ENCODE assay signal across 20 cellular contexts in the genomic region with DNA sequence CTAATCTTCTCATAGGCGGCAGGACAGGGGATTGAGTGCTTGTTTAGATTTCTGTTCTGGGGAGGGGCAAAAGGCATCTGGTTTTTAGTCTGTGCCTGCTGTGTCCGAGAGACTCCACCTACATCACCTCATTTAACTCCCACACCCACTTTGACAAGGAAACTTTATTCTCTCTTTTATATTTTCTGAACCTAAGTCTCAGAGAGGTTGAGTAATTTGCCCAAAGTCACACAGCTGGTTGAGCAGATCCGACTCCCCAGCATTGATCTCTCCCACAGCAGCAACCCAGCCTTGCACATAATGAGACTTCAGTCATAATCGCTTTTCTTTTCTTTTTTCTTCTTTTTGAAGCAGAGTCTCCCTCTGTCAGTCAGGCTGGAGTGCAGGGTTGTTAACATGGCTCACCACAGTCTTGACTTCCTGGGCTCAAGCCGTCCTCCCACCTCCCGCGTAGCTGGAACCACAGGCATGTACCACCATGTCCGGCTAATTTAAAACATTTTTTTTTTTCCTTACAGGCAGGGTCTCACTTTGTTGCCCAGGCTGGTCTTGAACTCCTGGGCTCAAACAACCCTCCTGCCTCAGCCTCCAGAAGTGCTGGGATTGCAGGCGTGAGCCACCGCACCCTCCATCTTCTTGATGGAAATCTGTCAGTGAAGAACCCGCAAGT. TPM values are rescaled to one million over a fixed set of nuclear protein-coding genes. Genes with fewer than 3 reads are reported as not detected.
A peak's percentile ranks its signal among the peaks of the same experiment; 100 is the strongest.
DNase-seq lines count a peak whose midpoint lies in the region; ATAC-seq, FAIRE-seq and TF ChIP-seq lines count a peak whose summit lies in the region.
"Had no signal": no experiment of that assay in that cellular context is flagged by ENCODE, and none has a peak within 500 bp of the region (broad histone marks: within the 10 kb centered on the region; RNA-seq: fewer than 3 reads in every experiment).

No MANE protein-coding gene starts in this region.

- H3K9me2 ChIP-seq in OCI-LY7 (ENCODE audit: insufficient read depth, low read length), result no peaks in the 10 kb centered on the region

- WGBS in A549 (ENCODE audit: missing lambda C conversion rate), result 93% methylated on average over 11 of the region's 11 CpGs

- no peak for TF ChIP-seq RAD21 in A549 (conservative IDR thresholded peaks at IDR 0.05 in 1 of 2, IDR thresholded peaks at IDR 0.05 in 1 of 2)

- CTCF ChIA-PET in A549 (lab: Yijun Ruan, JAX), result interaction anchor here (1.2 kb wide), 1 partner anchor 100 kb away, joined by 4 read pairs; no protein-coding TSS in a partner anchor
- CTCF ChIA-PET in OCI-LY7 (lab: Charles Lee; ENCODE audit: unreplicated experiment), result no interaction called here

- intact Hi-C loops in OCI-LY7 (cut with micrococcal nuclease; ENCODE audit: unreplicated experiment), result no loop called here

- DNase-seq in A549 (ENCODE audit: low read depth in 1 of 2, low spot score in 1 of 2) (no peak), H4 (ENCODE audit: low spot score) (peak; percentile 77), amniotic epithelial cell (ENCODE audit: low read depth) (peak; percentile 31), fibroblast of pulmonary artery (ENCODE audit: low read depth) (peak; percentile 24), SIG-M5 treated with dmso at 0.1 percent for 504 hours (lab: John Stamatoyannopoulos, UW; ENCODE audit: unreplicated experiment) (no peak), OCI-LY7 (ENCODE audit: low spot score) (no peak), type B pancreatic cell (ENCODE audit: extremely low spot score, unreplicated experiment) (no peak)
- DNase-seq: activated CD8-positive, alpha-beta memory T cell treated with anti-CD3 and anti-CD28 coated beads, Interleukin-2, amount 10 ng/mL, durations not matched to agents 7 days and 5 days; activated gamma-delta T cell treated with Interleukin-2 at 50 U/mL for 16 hours; body of pancreas; Calu3; foreskin melanocyte; lower lobe of right lung; natural killer cell; NCI-H1930; NCI-H748 treated with DMSO at 0.1 percent for 48 hours; stimulated activated naive CD8-positive, alpha-beta T cell treated with anti-CD3 and anti-CD28 coated beads, Interleukin-15, amount 100 ng/mL, for 72 hours had no signal

- H3K4me3 ChIP-seq in A549 (no peak overlapping the region), fibroblast of pulmonary artery (replicated peaks; ENCODE audit: low read depth, low read length) (no peak overlapping the region), OCI-LY7 (ENCODE audit: low read depth, low read length, poor library complexity, severe bottlenecking) (no peak overlapping the region)
- H3K4me3 ChIP-seq: body of pancreas, lower lobe of right lung had no signal

- no peaks in the 10 kb centered on the region for H4K20me1 ChIP-seq in OCI-LY7 (ENCODE audit: insufficient read depth, low read length)

- no peaks in the 10 kb centered on the region for H3K36me3 Mint-ChIP-seq in type B pancreatic cell
- H3K36me3 Mint-ChIP-seq: activated CD8-positive, alpha-beta memory T cell treated with anti-CD3 and anti-CD28 coated beads, Interleukin-2, amount 10 ng/mL, durations not matched to agents 7 days and 5 days; natural killer cell had no signal

- H3K27me3 Mint-ChIP-seq in type B pancreatic cell, result no peaks in the 10 kb centered on the region

- H3K4me1 ChIP-seq in A549, result peaks cover 30% of the 10 kb centered on the region
- H3K4me1 ChIP-seq in OCI-LY7 (ENCODE audit: insufficient read depth, low read length, poor library complexity, severe bottlenecking), result peaks cover 7% of the 10 kb centered on the region
- H3K4me1 ChIP-seq: body of pancreas, lower lobe of right lung had no signal

- peaks cover 9% of the 10 kb centered on the region for H3K4me1 Mint-ChIP-seq in type B pancreatic cell (ENCODE audit: unreplicated experiment)
- H3K4me1 Mint-ChIP-seq: stimulated activated naive CD8-positive, alpha-beta T cell treated with anti-CD3 and anti-CD28 coated beads, Interleukin-15, amount 100 ng/mL, for 72 hours had no signal

- POLR2A ChIA-PET in A549 (lab: Yijun Ruan, JAX) (no interaction called here), OCI-LY7 (lab: Charles Lee) (no interaction called here)

- H3K36me3 ChIP-seq in OCI-LY7 (ENCODE audit: insufficient read depth, low read length), result no peaks in the 10 kb centered on the region
- H3K36me3 ChIP-seq: lower lobe of right lung had no signal

- TF ChIP-seq CTCF in A549 (IDR thresholded peaks at IDR 0.05), result no peak
- TF ChIP-seq CTCF in fibroblast of pulmonary artery (IDR thresholded peaks at IDR 0.05; ENCODE audit: low read length, missing control alignments), result no peak
- TF ChIP-seq CTCF in OCI-LY7 (conservative IDR thresholded peaks at IDR 0.05; ENCODE audit: low read length), result no peak
- TF ChIP-seq CTCF in type B pancreatic cell (conservative IDR thresholded peaks at IDR 0.05), result no peak

- TF ChIP-seq EP300 in A549 (IDR thresholded peaks at IDR 0.05), result no peak

- no TSS peak for BruUV-seq in OCI-LY7 (replicated peaks; lab: Mats Ljungman, UMichigan)

- no peak overlapping the region for H3K4me2 ChIP-seq in A549
- no peak overlapping the region for H3K4me2 ChIP-seq in OCI-LY7 (ENCODE audit: low read length)

- no peak for ATAC-seq in A549
- no peak for ATAC-seq in HG03520 (IDR thresholded peaks at IDR 0.05; ENCODE audit: unreplicated experiment)
- ATAC-seq: activated CD4-positive, CD25-positive, alpha-beta regulatory T cell treated with anti-CD3 and anti-CD28 coated beads, Interleukin-2, amount 50 U/mL, for 24 hours; activated CD8-positive, alpha-beta memory T cell treated with anti-CD3 and anti-CD28 coated beads, Interleukin-2, amount 10 ng/mL, durations not matched to agents 7 days and 5 days; body of pancreas; lower lobe of right lung; natural killer cell; stimulated activated naive CD8-positive, alpha-beta T cell treated with anti-CD3 and anti-CD28 coated beads, Interleukin-15, amount 100 ng/mL, for 72 hours had no signal

- H3K4me3 Mint-ChIP-seq in type B pancreatic cell, result no peak overlapping the region
- H3K4me3 Mint-ChIP-seq: activated CD8-positive, alpha-beta memory T cell treated with anti-CD3 and anti-CD28 coated beads, Interleukin-2, amount 10 ng/mL, durations not matched to agents 7 days and 5 days; natural killer cell; stimulated activated naive CD8-positive, alpha-beta T cell treated with anti-CD3 and anti-CD28 coated beads, Interleukin-15, amount 100 ng/mL, for 72 hours had no signal

- no peak for FAIRE-seq in A549 (lab: Jason Lieb, UNC)
- FAIRE-seq: RCC 7860 had no signal

- no peak overlapping the region for H2AFZ ChIP-seq in OCI-LY7 (ENCODE audit: low read length)

- H3K27ac Mint-ChIP-seq in type B pancreatic cell, result no peak overlapping the region
- H3K27ac Mint-ChIP-seq: activated CD8-positive, alpha-beta memory T cell treated with anti-CD3 and anti-CD28 coated beads, Interleukin-2, amount 10 ng/mL, durations not matched to agents 7 days and 5 days; natural killer cell had no signal

- TF ChIP-seq POLR2A in A549 (IDR thresholded peaks at IDR 0.05; ENCODE audit: low read length), result no peak

- peaks cover 12% of the 10 kb centered on the region for H3K9me3 Mint-ChIP-seq in type B pancreatic cell
- H3K9me3 Mint-ChIP-seq: natural killer cell had no signal

- no peaks in the 10 kb centered on the region for H3K79me2 ChIP-seq in OCI-LY7 (ENCODE audit: insufficient read depth, low read depth, low read length)

- peak overlapping the region; percentile 43 to 71; a peak in 4 of 6 replicates for H3K27ac ChIP-seq in A549
- H3K27ac ChIP-seq in OCI-LY7 (ENCODE audit: low read depth, low read length, poor library complexity, severe bottlenecking), result no peak overlapping the region
- H3K27ac ChIP-seq: body of pancreas, lower lobe of right lung had no signal

- peaks cover under 1% of the 10 kb centered on the region; the same call in 2 of the 3 replicates for H3K9me3 ChIP-seq in A549
- H3K9me3 ChIP-seq in OCI-LY7 (ENCODE audit: low read length), result no peaks in the 10 kb centered on the region; the same call in 1 of the 2 replicates
- H3K9me3 ChIP-seq: body of pancreas, lower lobe of right lung had no signal

TF ChIP-seq in A549, 52 proteins besides CTCF, POLR2A, EP300 and RAD21 (continues in another document):
- TF ChIP-seq NPAS2 (CRISPR knock-in tag; IDR thresholded peaks at IDR 0.05; ENCODE audit: borderline replicate concordance) (no peak), BHLHE40 (IDR thresholded peaks at IDR 0.05; ENCODE audit: low read depth, low read length) (no peak), HEYL (CRISPR knock-in tag; IDR thresholded peaks at IDR 0.05) (no peak), CHD4 (IDR thresholded peaks at IDR 0.05; ENCODE audit: borderline replicate concordance) (no peak), SMC3 (IDR thresholded peaks at IDR 0.05) (no peak), ZNF302 (CRISPR knock-in tag; IDR thresholded peaks at IDR 0.05) (no peak), TFCP2L1 (CRISPR knock-in tag; IDR thresholded peaks at IDR 0.05) (no peak), ESRRA (IDR thresholded peaks at IDR 0.05; ENCODE audit: borderline replicate concordance, low read length) (no peak)
- TF ChIP-seq, protein P1, sequence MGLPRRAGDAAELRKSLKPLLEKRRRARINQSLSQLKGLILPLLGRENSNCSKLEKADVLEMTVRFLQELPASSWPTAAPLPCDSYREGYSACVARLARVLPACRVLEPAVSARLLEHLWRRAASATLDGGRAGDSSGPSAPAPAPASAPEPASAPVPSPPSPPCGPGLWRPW (IDR thresholded peaks at IDR 0.05), result no peak

RNA-seq across cellular contexts. Expression of a gene that starts 36.5 kb away (rescaled TPM):
- 6.9 and 8.2 TPM in 2 replicates for polyA plus RNA-seq in A549 (2011; rRNA removed)
- 7.3 and 11.1 TPM in 2 replicates for polyA plus RNA-seq in A549 (2012; cell fraction: cytosol; rRNA removed)
- 24.2 and 33.7 TPM in 2 replicates for polyA plus RNA-seq in A549 (2012; cell fraction: nucleus; rRNA removed)
- 4.0 to 7.1 TPM (median 4.4 TPM) in 3 replicates for polyA plus RNA-seq in A549 (2017; fragmentation: RNase III; extraction: RNeasy Plus Mini Kit Qiagen cat#74134 plus additional on column Dnase treatment)
- 24.1 and 27.2 TPM in 2 replicates for polyA minus RNA-seq in A549 (2011; rRNA and poly(A)+ RNA removed)
- total RNA-seq in H4 (2014; rRNA removed; shearing (Covaris generic)), result 1.1 and 1.3 TPM in 2 replicates
- total RNA-seq in OCI-LY7 (2014; rRNA removed; shearing (Covaris generic)), result 5.6 TPM in 2 replicates
- total RNA-seq in OCI-LY7 (2022), result 10.1 and 11.4 TPM in 2 replicates
- 3.4 and 5.4 TPM in 2 replicates for total RNA-seq in type B pancreatic cell (ENCODE audit: low replicate concordance)

Comparison
In these comparisons a context has a peak if more than half of its experiments do, and no peak if none do; other contexts are left out.
1. DNase-seq: peak in H4 (single experiment), amniotic epithelial cell (single experiment) and fibroblast of pulmonary artery (single experiment); none in A549 (0 of 2), SIG-M5 treated with dmso at 0.1 percent for 504 hours (single experiment), OCI-LY7 (single experiment) and type B pancreatic cell (single experiment).